ENCODE assay signal across 8 cellular contexts in the genomic region with DNA sequence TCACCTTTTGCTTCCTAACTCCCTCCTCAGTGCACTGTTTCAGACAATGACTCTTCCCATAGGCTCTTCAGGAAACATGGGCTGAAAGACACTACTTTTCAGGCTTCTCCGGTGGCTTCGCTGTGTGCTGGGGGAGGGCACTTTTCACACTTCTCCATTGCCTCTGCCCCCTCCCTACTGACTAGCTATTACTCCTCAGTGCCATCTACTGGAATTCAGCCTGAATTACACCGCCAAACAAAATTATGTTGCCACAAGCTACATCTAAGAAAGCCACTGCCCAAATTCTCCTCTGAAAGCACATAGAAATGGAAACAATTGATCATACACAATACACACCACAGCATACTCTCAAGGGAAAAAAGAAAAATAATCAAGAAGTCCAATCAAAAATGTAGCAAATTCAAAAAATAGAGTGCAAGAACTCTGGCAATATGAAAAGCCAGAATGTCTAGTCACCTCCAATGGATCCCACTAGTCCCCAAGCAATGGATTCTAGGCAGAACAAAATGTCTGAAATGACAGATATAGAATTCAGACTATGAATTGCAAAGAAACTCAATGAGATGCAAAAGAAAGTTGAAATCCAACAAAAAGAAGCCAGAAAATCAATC.
DNase-seq lines count a peak whose midpoint lies in the region; ATAC-seq, FAIRE-seq and TF ChIP-seq lines count a peak whose summit lies in the region.

No MANE protein-coding gene starts in this region.

- TF ChIP-seq CTCF in H1 (IDR thresholded peaks at IDR 0.05; ENCODE audit: control extremely low read depth in 1 of 3, insufficient read depth in 1 of 3, low read depth in 1 of 3, low read length in 3 of 3) (peak; percentile 5 to 71 (median 60)), coronary artery (IDR thresholded peaks at IDR 0.05) (no peak)

- H3K36me3 ChIP-seq in H1 (ENCODE audit: control insufficient read depth in 2 of 4, insufficient read depth in 4 of 4, low read length in 3 of 4) = no peaks in the 10 kb centered on the region

- no peak overlapping the region for H2BK20ac ChIP-seq in H1 (ENCODE audit: low read length)

- no peaks in the 10 kb centered on the region for H4K20me1 ChIP-seq in H1 (replicated peaks in 1 of 2; ENCODE audit: control insufficient read depth in 1 of 2, insufficient read depth in 2 of 2, low read length in 2 of 2)

- peak overlapping the region; percentile 19; the same call in 1 of the 2 replicates for H2BK12ac ChIP-seq in H1 (ENCODE audit: low read depth, low read length)

- TF ChIP-seq EP300 in H1 (IDR thresholded peaks at IDR 0.05; ENCODE audit: borderline replicate concordance in 1 of 2, low read depth in 2 of 2, low read length in 2 of 2) = no peak

- H3K56ac ChIP-seq in H1 (replicated peaks; ENCODE audit: insufficient read length, low read depth, low read length) = no peak overlapping the region

- H3K23ac ChIP-seq in H1 (ENCODE audit: insufficient read length) = no peak overlapping the region

- no peak overlapping the region for H2AK5ac ChIP-seq in H1 (ENCODE audit: low read depth, low read length)

- no peaks in the 10 kb centered on the region for H3K79me2 ChIP-seq in H1 (ENCODE audit: control insufficient read depth in 1 of 2, insufficient read depth in 2 of 2, low read length in 2 of 2)

- POLR2A ChIA-PET in H1 (lab: Charles Lee; ENCODE audit: partially characterized antibody) = interaction anchor here (0.6 kb wide), 1 partner anchor 13 kb away, joined by 3 read pairs; no protein-coding TSS in a partner anchor

- H2BK15ac ChIP-seq in H1 (ENCODE audit: low read length) = no peak overlapping the region

- H3K4me1 Mint-ChIP-seq in activated naive CD4-positive, alpha-beta T cell treated with anti-CD3 and anti-CD28 coated beads, Interleukin-2, amount 10 ng/mL, durations not matched to agents 7 days and 5 days = no peaks in the 10 kb centered on the region

- H3K36me3 Mint-ChIP-seq in activated naive CD4-positive, alpha-beta T cell treated with anti-CD3 and anti-CD28 coated beads, Interleukin-2, amount 10 ng/mL, durations not matched to agents 7 days and 5 days = no peaks in the 10 kb centered on the region

- no peak overlapping the region for H3K27ac Mint-ChIP-seq in activated naive CD4-positive, alpha-beta T cell treated with anti-CD3 and anti-CD28 coated beads, Interleukin-2, amount 10 ng/mL, durations not matched to agents 7 days and 5 days

- H2BK120ac ChIP-seq in H1 (replicated peaks; ENCODE audit: low read depth, low read length) = no peak overlapping the region

- H4K5ac ChIP-seq in H1 (ENCODE audit: insufficient read length, low read depth, low read length) = no peak overlapping the region

- no peak overlapping the region for H3K27ac ChIP-seq in H1 (ENCODE audit: low read depth, low read length)
- H3K27ac ChIP-seq in coronary artery = no peak overlapping the region

- H3K4me3 ChIP-seq in H1 (ENCODE audit: extremely low read depth in 1 of 4, insufficient read depth in 2 of 4, low read depth in 3 of 4, low read length in 4 of 4) (no peak overlapping the region), coronary artery (no peak overlapping the region)

- H4K8ac ChIP-seq in H1 (ENCODE audit: extremely low read depth, insufficient read depth, low read length) = no peak overlapping the region

- ATAC-seq in GM18868 (IDR thresholded peaks at IDR 0.05; ENCODE audit: unreplicated experiment) (peak; percentile 83), GM18520 (IDR thresholded peaks at IDR 0.05; ENCODE audit: unreplicated experiment) (no peak)

- no peak overlapping the region for H4K91ac ChIP-seq in H1 (replicated peaks; ENCODE audit: insufficient read length, low read length)

- no peak overlapping the region for H3K4me2 ChIP-seq in H1 (ENCODE audit: insufficient read depth in 1 of 2, low read depth in 2 of 2, low read length in 2 of 2)

- H3K18ac ChIP-seq in H1 (ENCODE audit: extremely low read depth, low read length) = peak overlapping the region; percentile 19; the same call in 1 of the 2 replicates

- no peaks in the 10 kb centered on the region; a peak in 1 of 7 replicates for H3K27me3 ChIP-seq in H1 (replicated peaks in 1 of 4; ENCODE audit: control insufficient read depth in 3 of 4, extremely low read depth in 1 of 4, insufficient read depth in 3 of 4, low read length in 3 of 4)

- no peak overlapping the region for H3K14ac ChIP-seq in H1 (ENCODE audit: insufficient read length)

- CTCF ChIA-PET in H1 (lab: Charles Lee; ENCODE audit: partially characterized antibody) = interaction anchor here (0.6 to 2.0 kb wide), 22 partner anchors 9 to 793 kb away, joined by 3 to 11 read pairs (median 3); no protein-coding TSS in a partner anchor
- CTCF ChIA-PET in activated naive CD4-positive, alpha-beta T cell treated with anti-CD3 and anti-CD28 coated beads, Interleukin-2, amount 10 ng/mL, durations not matched to agents 7 days and 5 days (lab: Charles Lee) = interaction anchor here (1.4 kb wide), 1 partner anchor 14 kb away, joined by 4 read pairs; no protein-coding TSS in a partner anchor

- H3K4me3 Mint-ChIP-seq in activated naive CD4-positive, alpha-beta T cell treated with anti-CD3 and anti-CD28 coated beads, Interleukin-2, amount 10 ng/mL, durations not matched to agents 7 days and 5 days = no peak overlapping the region

- 59% methylated on average over 3 of the region's 3 CpGs; no CpG with 5 or more reads in 1 of the 2 experiments for WGBS in H1 (ENCODE audit: extremely low coverage in 1 of 2, insufficient coverage in 1 of 2, insufficient read length in 1 of 2, insufficient replicate concordance in 2 of 2, low coverage in 1 of 2, low lambda C conversion rate in 2 of 2, missing lambda C conversion rate in 1 of 2), 2 experiments

- peaks cover 10% of the 10 kb centered on the region for H3K9me3 Mint-ChIP-seq in activated naive CD4-positive, alpha-beta T cell treated with anti-CD3 and anti-CD28 coated beads, Interleukin-2, amount 10 ng/mL, durations not matched to agents 7 days and 5 days

- H3K9me3 ChIP-seq in H1 (ENCODE audit: insufficient read depth in 2 of 2, low read depth in 1 of 2, low read length in 1 of 2) = 0 out of 4 replicates have a peak, but pooled peaks cover 0 to 4% of the 10 kb centered on the region in 2 experiments

- peak; percentile 61 to 66 for TF ChIP-seq RAD21 in H1 (IDR thresholded peaks at IDR 0.05 in 1 of 2, conservative IDR thresholded peaks at IDR 0.05 in 1 of 2; ENCODE audit: low read depth in 2 of 2, low read length in 2 of 2)

- peak; percentile 1 to 23 for DNase-seq in AML-193 (lab: John Stamatoyannopoulos, UW)
- peak; percentile 62 for DNase-seq in NAMALWA (ENCODE audit: low spot score)
- peak; percentile 21 to 51 for DNase-seq in H1 (ENCODE audit: low read depth in 1 of 2, low spot score in 2 of 2)
- DNase-seq in coronary artery (ENCODE audit: low spot score) = no peak
- no peak for DNase-seq in GM12892 (ENCODE audit: insufficient read length)
- no peak for DNase-seq in activated naive CD4-positive, alpha-beta T cell treated with anti-CD3 and anti-CD28 coated beads, Interleukin-2, amount 10 ng/mL, durations not matched to agents 7 days and 5 days

- H3K79me1 ChIP-seq in H1 (ENCODE audit: low read depth, low read length) = no peaks in the 10 kb centered on the region

- no peak overlapping the region for H2BK5ac ChIP-seq in H1 (ENCODE audit: low read depth, low read length)

- TF ChIP-seq POLR2A in H1 (IDR thresholded peaks at IDR 0.05; ENCODE audit: control extremely low read depth in 1 of 2, low read depth in 2 of 2, low read length in 2 of 2) (no peak), GM12892 (IDR thresholded peaks at IDR 0.05; ENCODE audit: low read depth, low read length) (no peak)

- no peaks in the 10 kb centered on the region for H3K27me3 Mint-ChIP-seq in activated naive CD4-positive, alpha-beta T cell treated with anti-CD3 and anti-CD28 coated beads, Interleukin-2, amount 10 ng/mL, durations not matched to agents 7 days and 5 days

- H3K23me2 ChIP-seq in H1 (ENCODE audit: low read depth, low read length) = no peaks in the 10 kb centered on the region

- peak; percentile 93 for FAIRE-seq in H1 (lab: Jason Lieb, UNC)
- FAIRE-seq in GM12892 (lab: Jason Lieb, UNC) = no peak

- no peak overlapping the region for H2AFZ ChIP-seq in H1 (ENCODE audit: low read length)

- H3K4me1 ChIP-seq in H1 (replicated peaks in 1 of 4; ENCODE audit: control insufficient read depth in 3 of 4, insufficient read depth in 4 of 4, low read length in 3 of 4) = no peaks in the 10 kb centered on the region

- no peak overlapping the region for H3K9ac ChIP-seq in H1 (replicated peaks in 1 of 4; ENCODE audit: extremely low read depth in 1 of 4, low read depth in 3 of 4, low read length in 3 of 4)

- H3K4ac ChIP-seq in H1 (replicated peaks; ENCODE audit: insufficient read length, low read depth, low read length) = no peak overlapping the region

TF ChIP-seq in H1, 55 proteins besides CTCF, POLR2A, EP300 and RAD21:
- TF ChIP-seq JUN (IDR thresholded peaks at IDR 0.05; ENCODE audit: low read depth, low read length) (no peak), TEAD4 (IDR thresholded peaks at IDR 0.05; ENCODE audit: low read depth, low read length) (0 out of 2 replicates have a peak, but pooled peaks have one; percentile 49)

Comparison
In these comparisons a context has a peak if more than half of its experiments do, and no peak if none do; other contexts are left out.
1. DNase-seq: peak in AML-193 (2 of 2), NAMALWA (single experiment) and H1 (2 of 2); none in coronary artery (single experiment), GM12892 (single experiment) and activated naive CD4-positive, alpha-beta T cell treated with anti-CD3 and anti-CD28 coated beads, Interleukin-2, amount 10 ng/mL, durations not matched to agents 7 days and 5 days (single experiment).